In the genomic region with DNA sequence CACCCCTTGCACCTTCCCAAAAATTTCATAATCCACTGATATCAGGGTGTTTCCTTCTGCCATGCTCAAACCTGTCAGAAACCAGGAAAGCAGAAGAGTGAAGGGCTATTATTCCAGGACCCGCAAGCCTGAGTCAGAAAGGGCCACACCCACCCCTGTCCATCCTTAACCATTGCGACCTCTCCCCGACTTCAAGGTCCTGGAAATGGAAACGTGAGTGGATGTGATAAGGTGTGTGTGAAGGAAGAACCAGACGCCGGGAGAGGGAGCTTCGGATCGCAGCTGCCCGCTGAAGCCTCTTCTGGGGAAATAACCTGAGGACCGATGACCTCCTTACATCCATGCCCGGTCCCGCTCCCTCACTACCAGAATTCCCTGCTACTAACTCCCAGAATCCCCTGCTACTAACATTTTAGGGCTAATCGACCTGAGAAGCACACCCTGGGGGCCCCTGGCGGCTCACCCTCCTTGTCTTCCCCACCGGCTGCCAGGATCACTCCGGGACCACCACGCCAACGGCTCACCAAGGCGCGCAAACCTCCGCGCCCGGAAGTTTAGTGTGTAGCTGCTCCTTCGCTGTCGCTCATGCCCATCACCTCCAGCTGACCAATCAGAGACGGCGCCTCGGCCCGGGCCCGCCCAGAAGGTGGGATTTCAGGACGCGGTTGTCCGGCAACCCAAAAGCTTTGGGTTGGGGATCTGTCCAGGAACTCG, we compare ENCODE assay signal across 8 cellular contexts. TPM values are rescaled to one million over a fixed set of nuclear protein-coding genes. Genes with fewer than 3 reads are reported as not detected.
DNase-seq lines count a peak whose midpoint lies in the region; ATAC-seq and FAIRE-seq lines count a peak whose summit lies in the region.

A gene (minus strand): TSS at position 534 of the 714 bp plus-strand sequence. CDS start 471 bp downstream, at position 63.

- H3K36me3 Mint-ChIP-seq in effector memory CD8-positive, alpha-beta T cell (ENCODE audit: insufficient read depth) = peaks cover 8% of the 10 kb centered on the region

- no peak within 1 kb of the TSS for H3K18ac ChIP-seq in mesenchymal stem cell (ENCODE audit: low read depth in 1 of 2, low read length in 2 of 2)

- H3K4me3 ChIP-seq in mesenchymal stem cell (ENCODE audit: insufficient read depth in 1 of 2, low read depth in 1 of 2, low read length in 2 of 2) = peak within 1 kb of the TSS; percentile 80 to 95

- no peaks in the 10 kb centered on the region for H3K27me3 Mint-ChIP-seq in effector memory CD8-positive, alpha-beta T cell

- no peak within 1 kb of the TSS for H2BK5ac ChIP-seq in mesenchymal stem cell (ENCODE audit: low read depth, low read length, poor library complexity, severe bottlenecking)

- peak within 1 kb of the TSS; percentile 97 for H3K4me2 ChIP-seq in mesenchymal stem cell (ENCODE audit: low read length, poor library complexity, severe bottlenecking)

- no peak within 1 kb of the TSS for H2BK120ac ChIP-seq in mesenchymal stem cell (ENCODE audit: low read depth, low read length)

- no peak within 1 kb of the TSS for H3K14ac ChIP-seq in mesenchymal stem cell (ENCODE audit: low read length in 2 of 2)

- H4K8ac ChIP-seq in mesenchymal stem cell (ENCODE audit: low read length) = peak within 1 kb of the TSS; percentile 81

- H2BK12ac ChIP-seq in mesenchymal stem cell (ENCODE audit: low read length in 2 of 2) = no peak within 1 kb of the TSS

- DNase-seq in COR-L47 (lab: John Stamatoyannopoulos, UW) = peak; percentile 92
- peak; percentile 100 for DNase-seq in HTR-8/SVneo (ENCODE audit: insufficient read length, low spot score)
- peak; percentile 86 for DNase-seq in NOMO-1 treated with DMSO at 0.1 percent for 48 hours (lab: John Stamatoyannopoulos, UW; ENCODE audit: unreplicated experiment)
- peak; percentile 76 to 80 for DNase-seq in activated CD8-positive, alpha-beta memory T cell treated with anti-CD3 and anti-CD28 coated beads for 4 hours (ENCODE audit: low read depth in 2 of 2)
- peak; percentile 85 to 91 (median 86) for DNase-seq in effector memory CD8-positive, alpha-beta T cell
- peak; percentile 89 for DNase-seq in mesenchymal stem cell
- peak; percentile 83 for DNase-seq in stimulated activated CD8-positive, alpha-beta memory T cell treated with anti-CD3 and anti-CD28 coated beads, Interleukin-15, amount 100 ng/mL, for 1 hour (ENCODE audit: low read depth)

- H3K4ac ChIP-seq in mesenchymal stem cell (ENCODE audit: low read depth in 1 of 2, low read length in 2 of 2) = no peak within 1 kb of the TSS

- no peaks in the 10 kb centered on the region for H3K9me3 ChIP-seq in mesenchymal stem cell (ENCODE audit: control insufficient read depth, low read length)

- peak within 1 kb of the TSS; percentile 67 for H4K91ac ChIP-seq in mesenchymal stem cell (ENCODE audit: low read length)

- H3K23ac ChIP-seq in mesenchymal stem cell (ENCODE audit: low read length in 2 of 2) = no peak within 1 kb of the TSS

- H3K4me1 ChIP-seq in mesenchymal stem cell (ENCODE audit: control insufficient read depth, insufficient read depth, low read depth, low read length) = peaks cover 3% of the 10 kb centered on the region

- no peak within 1 kb of the TSS for H2BK15ac ChIP-seq in mesenchymal stem cell (ENCODE audit: low read depth, poor library complexity, severe bottlenecking)

- H3K36me3 ChIP-seq in mesenchymal stem cell (ENCODE audit: control insufficient read depth in 1 of 2, insufficient read depth in 2 of 2, low read depth in 1 of 2, low read length in 2 of 2) = peaks cover 0 to 7% of the 10 kb centered on the region in 2 experiments

- peak within 1 kb of the TSS; percentile 66 for H2AFZ ChIP-seq in mesenchymal stem cell (ENCODE audit: low read depth, low read length)

- no peaks in the 10 kb centered on the region for H3K9me3 Mint-ChIP-seq in effector memory CD8-positive, alpha-beta T cell

- FAIRE-seq in HTR-8/SVneo (lab: Jason Lieb, UNC) = peak; percentile 99

- peaks cover 17% of the 10 kb centered on the region for H3K79me1 ChIP-seq in mesenchymal stem cell (replicated peaks; ENCODE audit: low read length, poor library complexity, severe bottlenecking)

- no peaks in the 10 kb centered on the region for H3K27me3 ChIP-seq in mesenchymal stem cell (ENCODE audit: control insufficient read depth in 1 of 2, insufficient read depth in 1 of 2, low read length in 2 of 2)

- H3K4me1 Mint-ChIP-seq in effector memory CD8-positive, alpha-beta T cell (ENCODE audit: low read depth in 2 of 2) = peaks cover 16 to 23% of the 10 kb centered on the region in 2 donors

- peak; percentile 93 for ATAC-seq in GM21381 (IDR thresholded peaks at IDR 0.05; ENCODE audit: unreplicated experiment)
- ATAC-seq in effector memory CD8-positive, alpha-beta T cell (replicated peaks) = peak; percentile 99

- peak within 1 kb of the TSS; percentile 91 for H3K9ac ChIP-seq in mesenchymal stem cell (ENCODE audit: low read length)

- peak within 1 kb of the TSS; percentile 96 to 99 for H3K27ac Mint-ChIP-seq in effector memory CD8-positive, alpha-beta T cell

- peak within 1 kb of the TSS; percentile 27 for H3K27ac ChIP-seq in mesenchymal stem cell (ENCODE audit: low read length, poor library complexity, severe bottlenecking)

- under 1% methylated on average over 27 of the region's 34 CpGs for WGBS in mesenchymal stem cell

- peak within 1 kb of the TSS; percentile 97 to 100 for H3K4me3 Mint-ChIP-seq in effector memory CD8-positive, alpha-beta T cell

- no peak within 1 kb of the TSS for H2AK5ac ChIP-seq in mesenchymal stem cell (ENCODE audit: low read length, severe bottlenecking)

RNA-seq across cellular contexts. Expression of the gene that starts here (rescaled TPM):
- polyA plus RNA-seq in mesenchymal stem cell (2013, experiment 1 of 2) = 13.6 TPM
- polyA plus RNA-seq in mesenchymal stem cell (2013, experiment 2 of 2) = 14.3 TPM

Comparison
In these comparisons a context has a peak if more than half of its experiments do, and no peak if none do; other contexts are left out.
1. Peak in every context shown above with its lines: DNase-seq, ATAC-seq, H3K4me3 ChIP-seq and H3K27ac ChIP-seq.